14 cellular contexts compared by ENCODE assay signal in genomic region chr10:121159670-121160069, GRCh38.
DNase-seq lines count a peak whose midpoint lies in the region; ATAC-seq and TF ChIP-seq lines count a peak whose summit lies in the region.
"Had no signal": no experiment of that assay in that cellular context is flagged by ENCODE, and none has a peak within 500 bp of the region (broad histone marks: within the 10 kb centered on the region; RNA-seq: fewer than 3 reads in every experiment).

No MANE protein-coding gene starts in this region.

- CTCF ChIA-PET in activated CD8-positive, alpha-beta memory T cell treated with anti-CD3 and anti-CD28 coated beads, Interleukin-2, amount 10 ng/mL, durations not matched to agents 7 days and 5 days (lab: Charles Lee) = interaction anchor here (1.3 kb wide), 1 partner anchor 211 kb away, joined by 3 read pairs; no protein-coding TSS in a partner anchor

- no peaks in the 10 kb centered on the region for H3K27me3 Mint-ChIP-seq in activated CD8-positive, alpha-beta memory T cell treated with anti-CD3 and anti-CD28 coated beads, Interleukin-2, amount 10 ng/mL, durations not matched to agents 7 days and 5 days
- no peaks in the 10 kb centered on the region for H3K27me3 Mint-ChIP-seq in endothelial cell (ENCODE audit: unreplicated experiment)
- H3K27me3 Mint-ChIP-seq: CD4-positive, alpha-beta memory T cell had no signal

- H3K4me3 Mint-ChIP-seq in activated CD8-positive, alpha-beta memory T cell treated with anti-CD3 and anti-CD28 coated beads, Interleukin-2, amount 10 ng/mL, durations not matched to agents 7 days and 5 days = no peak overlapping the region
- no peak overlapping the region for H3K4me3 Mint-ChIP-seq in endothelial cell (ENCODE audit: unreplicated experiment)
- H3K4me3 Mint-ChIP-seq: CD4-positive, alpha-beta memory T cell; neural progenitor cell had no signal

- ATAC-seq in activated CD8-positive, alpha-beta memory T cell treated with anti-CD3 and anti-CD28 coated beads, Interleukin-2, amount 10 ng/mL, durations not matched to agents 7 days and 5 days = peak; percentile 33
- peak; percentile 77 for ATAC-seq in HG02798 (IDR thresholded peaks at IDR 0.05; ENCODE audit: poor library complexity, unreplicated experiment)
- ATAC-seq: Panc1 had no signal

- no peak overlapping the region for H3K27ac Mint-ChIP-seq in activated CD8-positive, alpha-beta memory T cell treated with anti-CD3 and anti-CD28 coated beads, Interleukin-2, amount 10 ng/mL, durations not matched to agents 7 days and 5 days
- no peak overlapping the region for H3K27ac Mint-ChIP-seq in endothelial cell (ENCODE audit: unreplicated experiment)
- H3K27ac Mint-ChIP-seq: CD4-positive, alpha-beta memory T cell; neural progenitor cell had no signal

- peaks cover 13% of the 10 kb centered on the region for H3K4me1 Mint-ChIP-seq in activated CD8-positive, alpha-beta memory T cell treated with anti-CD3 and anti-CD28 coated beads, Interleukin-2, amount 10 ng/mL, durations not matched to agents 7 days and 5 days
- H3K4me1 Mint-ChIP-seq in endothelial cell (ENCODE audit: unreplicated experiment) = no peaks in the 10 kb centered on the region
- H3K4me1 Mint-ChIP-seq: CD4-positive, alpha-beta memory T cell had no signal

- no peak for TF ChIP-seq CTCF in endothelial cell (IDR thresholded peaks at IDR 0.05; ENCODE audit: unreplicated experiment)

- peak; percentile 52 for DNase-seq in activated CD8-positive, alpha-beta memory T cell treated with anti-CD3 and anti-CD28 coated beads, Interleukin-2, amount 10 ng/mL, durations not matched to agents 7 days and 5 days
- no peak for DNase-seq in activated CD8-positive, alpha-beta memory T cell treated with anti-CD3 and anti-CD28 coated beads for 24 hours
- DNase-seq in RPMI7951 (ENCODE audit: low read depth) (peak; percentile 64), myocyte (ENCODE audit: low read depth) (peak; percentile 63), COR-L47 (lab: John Stamatoyannopoulos, UW) (no peak), DMS79 treated with DMSO at 0.1 percent for 48 hours (lab: John Stamatoyannopoulos, UW) (no peak), endothelial cell (ENCODE audit: low spot score) (no peak)
- DNase-seq: CD4-positive, alpha-beta memory T cell; KG1; tibial artery; WERI-Rb-1 had no signal

- no peaks in the 10 kb centered on the region for H3K36me3 Mint-ChIP-seq in activated CD8-positive, alpha-beta memory T cell treated with anti-CD3 and anti-CD28 coated beads, Interleukin-2, amount 10 ng/mL, durations not matched to agents 7 days and 5 days
- no peaks in the 10 kb centered on the region for H3K36me3 Mint-ChIP-seq in endothelial cell (ENCODE audit: low read depth, unreplicated experiment)
- H3K36me3 Mint-ChIP-seq: CD4-positive, alpha-beta memory T cell; neural progenitor cell had no signal

- H3K9me3 Mint-ChIP-seq in activated CD8-positive, alpha-beta memory T cell treated with anti-CD3 and anti-CD28 coated beads, Interleukin-2, amount 10 ng/mL, durations not matched to agents 7 days and 5 days (ENCODE audit: low read depth) = peaks cover 6% of the 10 kb centered on the region
- H3K9me3 Mint-ChIP-seq in endothelial cell (ENCODE audit: unreplicated experiment) = no peaks in the 10 kb centered on the region

Comparison
In these comparisons a context has a peak if more than half of its experiments do, and no peak if none do; other contexts are left out.
1. DNase-seq: peak in activated CD8-positive, alpha-beta memory T cell treated with anti-CD3 and anti-CD28 coated beads, Interleukin-2, amount 10 ng/mL, durations not matched to agents 7 days and 5 days (single experiment), RPMI7951 (single experiment) and myocyte (single experiment); none in activated CD8-positive, alpha-beta memory T cell treated with anti-CD3 and anti-CD28 coated beads for 24 hours (single experiment), COR-L47 (single experiment), DMS79 treated with DMSO at 0.1 percent for 48 hours (single experiment) and endothelial cell (single experiment).